Comparison of ENCODE assay signal across 6 cellular contexts in the genomic region with DNA sequence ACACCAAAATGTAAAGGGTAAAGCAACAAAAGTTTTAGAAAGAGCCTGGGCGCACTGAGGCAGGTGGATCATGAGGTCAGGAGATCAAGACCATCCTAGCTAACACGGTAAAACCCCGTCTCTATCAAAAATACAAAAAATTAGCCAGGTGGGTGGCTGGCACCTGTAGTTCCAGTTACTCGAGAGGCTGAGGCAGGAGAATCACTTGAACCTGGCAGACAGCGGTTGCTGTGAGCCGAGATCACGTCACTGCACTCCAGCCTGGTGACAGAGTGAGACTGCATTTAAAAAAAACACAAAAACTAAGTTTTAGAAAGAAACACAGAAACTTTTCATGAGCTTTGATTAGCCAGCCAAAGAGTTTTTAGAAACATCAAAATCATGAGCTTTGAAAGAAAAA.
"Had no signal": no experiment of that assay in that cellular context is flagged by ENCODE, and none has a peak within 500 bp of the region (broad histone marks: within the 10 kb centered on the region; RNA-seq: fewer than 3 reads in every experiment).

No MANE protein-coding gene starts in this region.

- H3K27ac Mint-ChIP-seq: IgD-negative memory B cell had no signal

- DNase-seq: IMR-90, KBM-7 had no signal

- H3K4me3 ChIP-seq: K562 had no signal

- H3K4me3 Mint-ChIP-seq: IgD-negative memory B cell had no signal

- H3K27me3 Mint-ChIP-seq: IgD-negative memory B cell had no signal

- ATAC-seq: HepG2, K562 had no signal

- H3K27ac ChIP-seq: HL-60 had no signal

- H3K4me1 Mint-ChIP-seq: IgD-negative memory B cell had no signal
